ENCODE assay signal across 1 cellular context in genomic region chr5:92562065-92562464, GRCh38.
TF ChIP-seq lines count a peak whose summit lies in the region.

No MANE protein-coding gene starts in this region.

TF ChIP-seq in SK-N-SH, 30 proteins besides CTCF, POLR2A, EP300 and RAD21 (continued from another document):
- TF ChIP-seq RFX5 (IDR thresholded peaks at IDR 0.05; ENCODE audit: low read length) (no peak), YY1 (IDR thresholded peaks at IDR 0.05; ENCODE audit: low read depth) (no peak), GABPA (IDR thresholded peaks at IDR 0.05; ENCODE audit: low read depth) (no peak), CHD2 (IDR thresholded peaks at IDR 0.05; ENCODE audit: low read length, partially characterized antibody) (no peak), JUND (IDR thresholded peaks at IDR 0.05) (no peak), NFIC (IDR thresholded peaks at IDR 0.05; ENCODE audit: borderline replicate concordance) (no peak), EZH2phosphoT487 (IDR thresholded peaks at IDR 0.05; ENCODE audit: borderline replicate concordance, low read depth) (no peak), PBX3 (IDR thresholded peaks at IDR 0.05) (no peak)
